ENCODE assay signal across 8 cellular contexts in genomic region chr15:73051811-73052678, GRCh38. TPM values are rescaled to one million over a fixed set of nuclear protein-coding genes. Genes with fewer than 3 reads are reported as not detected.
A peak's percentile ranks its signal among the peaks of the same experiment; 100 is the strongest.
DNase-seq lines count a peak whose midpoint lies in the region; ATAC-seq and TF ChIP-seq lines count a peak whose summit lies in the region.

NEO1 (plus strand) TSS chr15:73052463; CDS start chr15:73052676, 213 bp downstream.

- H3K27me3 Mint-ChIP-seq in mesothelial cell of epicardium (ENCODE audit: low read depth): peaks cover 9% of the 10 kb centered on the region

- peak within 1 kb of the TSS; percentile 75 for H3K4me3 ChIP-seq in AG09309 (ENCODE audit: control insufficient read depth, low read depth, low read length)

- TF ChIP-seq CTCF in AG09309 (IDR thresholded peaks at IDR 0.05; ENCODE audit: control insufficient read depth, insufficient read depth, low read depth, low read length, missing control alignments) (no peak), mesothelial cell of epicardium (IDR thresholded peaks at IDR 0.05; ENCODE audit: unreplicated experiment) (no peak)

- no peaks in the 10 kb centered on the region for H3K9me3 Mint-ChIP-seq in mesothelial cell of epicardium

- no peak for DNase-seq in AG09309 (ENCODE audit: low read depth)
- peak; percentile 54 for DNase-seq in HPDE6-E6E7 (ENCODE audit: extremely low spot score)
- peak; percentile 54 for DNase-seq in NOMO-1 treated with DMSO at 0.1 percent for 48 hours (lab: John Stamatoyannopoulos, UW; ENCODE audit: unreplicated experiment)
- DNase-seq in activated T-cell treated with anti-CD3 and anti-CD28 coated beads for 4 hours: peak; percentile 59
- DNase-seq in epidermal melanocyte (ENCODE audit: insufficient read length, low spot score): peak; percentile 50
- peak; percentile 93 to 94 for DNase-seq in mesothelial cell of epicardium (ENCODE audit: low spot score in 2 of 2, unreplicated experiment in 2 of 2)
- peak; percentile 37 for DNase-seq in stimulated activated CD8-positive, alpha-beta memory T cell treated with anti-CD3 and anti-CD28 coated beads, Interleukin-15, amount 100 ng/mL, for 24 hours (ENCODE audit: low read depth)

- peak; percentile 65 for ATAC-seq in GM19372 (IDR thresholded peaks at IDR 0.05; ENCODE audit: low read depth, unreplicated experiment)

- H3K27ac Mint-ChIP-seq in mesothelial cell of epicardium: peak within 1 kb of the TSS; percentile 98

- H3K4me3 Mint-ChIP-seq in mesothelial cell of epicardium: peak within 1 kb of the TSS; percentile 79

- H3K4me1 Mint-ChIP-seq in mesothelial cell of epicardium: peaks cover 27% of the 10 kb centered on the region

- no peaks in the 10 kb centered on the region for H3K36me3 Mint-ChIP-seq in mesothelial cell of epicardium

RNA-seq across cellular contexts. Expression of gene NEO1, which starts in this region (rescaled TPM):
- total RNA-seq in mesothelial cell of epicardium: 135 to 139 TPM (median 136 TPM) in 3 replicates
